ENCODE assay signal across 8 cellular contexts in genomic region chr3:118628704-118629341, GRCh38.
A peak's percentile ranks its signal among the peaks of the same experiment; 100 is the strongest.
DNase-seq lines count a peak whose midpoint lies in the region; ATAC-seq and TF ChIP-seq lines count a peak whose summit lies in the region.

No MANE protein-coding gene starts in this region.

- DNase-seq in GM10266 (ENCODE audit: extremely low spot score), result peak; percentile 54
- DNase-seq in NCI-H69 (lab: John Stamatoyannopoulos, UW), result peak; percentile 22
- peak; percentile 89 for DNase-seq in astrocyte of the hippocampus (ENCODE audit: low read depth, low spot score)
- peak; percentile 60 for DNase-seq in iPS DF 19.7 (ENCODE audit: low read depth, low spot score)
- DNase-seq in stimulated activated CD4-positive, alpha-beta T cell treated with anti-CD3 and anti-CD28 coated beads, Interleukin-15, amount 100 ng/mL, for 24 hours, result peak; percentile 39
- DNase-seq in NOMO-1 treated with dmso at 0.1 percent for 144 hours (lab: John Stamatoyannopoulos, UW; ENCODE audit: unreplicated experiment), result no peak

- TF ChIP-seq CTCF in GM10266 (IDR thresholded peaks at IDR 0.05; ENCODE audit: control insufficient read depth, insufficient read depth, low read depth, missing control alignments), result peak; percentile 82

- peak; percentile 85 for ATAC-seq in GM21447 (IDR thresholded peaks at IDR 0.05; ENCODE audit: unreplicated experiment)
- ATAC-seq in HG03571 (IDR thresholded peaks at IDR 0.05; ENCODE audit: unreplicated experiment), result peak; percentile 95
